1 cellular context compared by ENCODE assay signal in the genomic region with DNA sequence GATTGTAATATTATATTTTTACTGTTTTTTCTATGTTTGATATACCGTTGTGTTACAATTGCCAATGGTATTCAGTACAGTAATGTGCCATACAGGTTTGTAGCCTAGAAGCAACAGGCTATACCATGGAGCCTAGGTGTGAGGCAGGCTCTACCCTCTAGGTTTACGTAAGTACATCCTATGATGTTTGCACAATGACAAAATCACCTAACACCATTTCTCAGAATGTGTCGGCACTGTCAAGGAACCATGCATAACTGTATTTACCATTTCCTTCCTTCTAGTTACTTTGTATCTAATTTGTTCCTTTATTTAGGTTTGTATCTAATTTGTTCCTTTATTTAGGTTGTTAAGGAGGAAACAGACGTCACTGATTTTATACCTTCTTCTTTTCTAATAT.
TF ChIP-seq lines count a peak whose summit lies in the region.

No MANE protein-coding gene starts in this region.

TF ChIP-seq in K562, 482 proteins besides CTCF, POLR2A, EP300 and RAD21:
- no peak for TF ChIP-seq MTA1 (IDR thresholded peaks at IDR 0.05; ENCODE audit: borderline replicate concordance)
- TF ChIP-seq, protein P1, sequence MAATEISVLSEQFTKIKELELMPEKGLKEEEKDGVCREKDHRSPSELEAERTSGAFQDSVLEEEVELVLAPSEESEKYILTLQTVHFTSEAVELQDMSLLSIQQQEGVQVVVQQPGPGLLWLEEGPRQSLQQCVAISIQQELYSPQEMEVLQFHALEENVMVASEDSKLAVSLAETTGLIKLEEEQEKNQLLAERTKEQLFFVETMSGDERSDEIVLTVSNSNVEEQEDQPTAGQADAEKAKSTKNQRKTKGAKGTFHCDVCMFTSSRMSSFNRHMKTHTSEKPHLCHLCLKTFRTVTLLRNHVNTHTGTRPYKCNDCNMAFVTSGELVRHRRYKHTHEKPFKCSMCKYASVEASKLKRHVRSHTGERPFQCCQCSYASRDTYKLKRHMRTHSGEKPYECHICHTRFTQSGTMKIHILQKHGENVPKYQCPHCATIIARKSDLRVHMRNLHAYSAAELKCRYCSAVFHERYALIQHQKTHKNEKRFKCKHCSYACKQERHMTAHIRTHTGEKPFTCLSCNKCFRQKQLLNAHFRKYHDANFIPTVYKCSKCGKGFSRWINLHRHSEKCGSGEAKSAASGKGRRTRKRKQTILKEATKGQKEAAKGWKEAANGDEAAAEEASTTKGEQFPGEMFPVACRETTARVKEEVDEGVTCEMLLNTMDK (IDR thresholded peaks at IDR 0.05; ENCODE audit: borderline replicate concordance, insufficient read depth, low read depth, low read length, poor library complexity, severe bottlenecking) = no peak
- no peak for TF ChIP-seq SIRT6 (IDR thresholded peaks at IDR 0.05; ENCODE audit: low read depth, low read length)
- TF ChIP-seq EP400 (IDR thresholded peaks at IDR 0.05) = 0 out of 2 replicates have a peak, but pooled peaks have one; percentile 11
- TF ChIP-seq, protein P2, sequence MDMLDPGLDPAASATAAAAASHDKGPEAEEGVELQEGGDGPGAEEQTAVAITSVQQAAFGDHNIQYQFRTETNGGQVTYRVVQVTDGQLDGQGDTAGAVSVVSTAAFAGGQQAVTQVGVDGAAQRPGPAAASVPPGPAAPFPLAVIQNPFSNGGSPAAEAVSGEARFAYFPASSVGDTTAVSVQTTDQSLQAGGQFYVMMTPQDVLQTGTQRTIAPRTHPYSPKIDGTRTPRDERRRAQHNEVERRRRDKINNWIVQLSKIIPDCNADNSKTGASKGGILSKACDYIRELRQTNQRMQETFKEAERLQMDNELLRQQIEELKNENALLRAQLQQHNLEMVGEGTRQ (CRISPR knock-in tag; IDR thresholded peaks at IDR 0.05) = no peak
- no peak for TF ChIP-seq ZNF217 (CRISPR knock-in tag; IDR thresholded peaks at IDR 0.05)
